In the genomic region with DNA sequence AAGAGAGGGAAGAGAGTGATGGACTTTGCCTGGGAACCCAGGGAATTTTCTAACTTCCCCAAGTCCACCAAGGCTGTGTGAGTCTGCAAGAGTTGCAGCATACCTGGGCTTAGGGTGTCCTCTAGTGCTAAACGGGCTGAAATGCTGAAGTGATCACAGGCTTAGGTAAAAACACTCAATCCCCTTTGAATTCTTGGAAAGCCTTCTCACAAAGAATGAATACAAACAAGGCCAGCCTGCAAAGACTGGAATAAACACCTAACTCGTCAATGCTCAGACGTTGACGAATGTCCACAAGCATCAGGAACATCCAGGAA, we compare ENCODE assay signal across 14 cellular contexts. TPM values are rescaled to one million over a fixed set of nuclear protein-coding genes. Genes with fewer than 3 reads are reported as not detected.
DNase-seq lines count a peak whose midpoint lies in the region; ATAC-seq and TF ChIP-seq lines count a peak whose summit lies in the region.
"Had no signal": no experiment of that assay in that cellular context is flagged by ENCODE, and none has a peak within 500 bp of the region (broad histone marks: within the 10 kb centered on the region; RNA-seq: fewer than 3 reads in every experiment).

No MANE protein-coding gene starts in this region.

- no peaks in the 10 kb centered on the region for H3F3A ChIP-seq in SK-N-SH (replicated peaks; ENCODE audit: insufficient read depth)

- H3K4me3 ChIP-seq in HEK293 (ENCODE audit: low read depth, low read length) (no peak overlapping the region), SK-N-SH (ENCODE audit: low read depth in 2 of 2, low read length in 1 of 2) (no peak overlapping the region), foreskin fibroblast (ENCODE audit: low read depth in 1 of 2, low read length in 2 of 2) (no peak overlapping the region), gastroesophageal sphincter (no peak overlapping the region)
- H3K4me3 ChIP-seq: coronary artery, heart right ventricle, right lobe of liver had no signal

- no peak overlapping the region for H3K4me2 ChIP-seq in SK-N-SH

- H2AFZ ChIP-seq in SK-N-SH (ENCODE audit: low read depth): no peak overlapping the region

- no peaks in the 10 kb centered on the region for H4K20me1 ChIP-seq in SK-N-SH (ENCODE audit: insufficient read depth)

- CTCF ChIA-PET in HEK293 (lab: Yijun Ruan, JAX): interaction anchor here (0.5 to 3.7 kb wide), 9 partner anchors 13 to 699 kb away, joined by 3 to 21 read pairs (median 4); no protein-coding TSS in a partner anchor
- CTCF ChIA-PET in SK-N-SH (lab: Yijun Ruan, JAX): interaction anchor here (1.5 kb wide), 1 partner anchor 438 kb away, joined by 4 read pairs; no protein-coding TSS in a partner anchor

- no peak overlapping the region for H3K9ac ChIP-seq in SK-N-SH

- 41% methylated on average over 4 of the region's 4 CpGs for WGBS in SK-N-SH (ENCODE audit: low lambda C conversion rate)
- 69 to 87% methylated on average over 3 to 4 of the region's 4 CpGs for WGBS in gastroesophageal sphincter (ENCODE audit: low coverage in 1 of 2), 2 donors

- no peak for TF ChIP-seq EP300 in SK-N-SH (IDR thresholded peaks at IDR 0.05; ENCODE audit: borderline replicate concordance in 1 of 2, low read depth in 1 of 2, low read length in 1 of 2)
- TF ChIP-seq EP300 in gastroesophageal sphincter (IDR thresholded peaks at IDR 0.05): no peak

- H3K4me1 ChIP-seq in HEK293 (ENCODE audit: control insufficient read depth, insufficient read depth, low read length) (no peaks in the 10 kb centered on the region), SK-N-SH (ENCODE audit: control insufficient read depth in 1 of 2, insufficient read depth in 2 of 2, low read depth in 1 of 2, low read length in 1 of 2) (no peaks in the 10 kb centered on the region), gastroesophageal sphincter (no peaks in the 10 kb centered on the region)
- H3K4me1 ChIP-seq: heart right ventricle, right lobe of liver had no signal

- no peaks in the 10 kb centered on the region for H3K27me3 ChIP-seq in SK-N-SH (ENCODE audit: insufficient read depth)
- no peaks in the 10 kb centered on the region for H3K27me3 ChIP-seq in gastroesophageal sphincter
- H3K27me3 ChIP-seq: right lobe of liver had no signal

- H3K79me2 ChIP-seq in SK-N-SH (ENCODE audit: insufficient read depth): no peaks in the 10 kb centered on the region

- ATAC-seq in gastroesophageal sphincter: no peak
- ATAC-seq: activated T-helper 17 cell treated with anti-CD3 and anti-CD28 coated beads, Interleukin-2, amount 50 U/mL, for 72 hours; heart right ventricle had no signal

- no peak overlapping the region for H3K27ac ChIP-seq in C4-2B
- H3K27ac ChIP-seq in HEK293 (ENCODE audit: extremely low read depth, low read depth, low read length): no peak overlapping the region
- no peak overlapping the region for H3K27ac ChIP-seq in SK-N-SH (ENCODE audit: low read depth in 2 of 2, low read length in 1 of 2)
- H3K27ac ChIP-seq in gastroesophageal sphincter: no peak overlapping the region
- H3K27ac ChIP-seq: coronary artery, heart right ventricle, right lobe of liver had no signal

- TF ChIP-seq POLR2A in gastroesophageal sphincter (IDR thresholded peaks at IDR 0.05): no peak

- H3K36me3 ChIP-seq in HEK293 (ENCODE audit: control insufficient read depth in 2 of 2, insufficient read depth in 1 of 2, low read length in 2 of 2) (no peaks in the 10 kb centered on the region), SK-N-SH (replicated peaks in 1 of 2; ENCODE audit: control insufficient read depth in 1 of 2, insufficient read depth in 2 of 2, low read length in 1 of 2) (no peaks in the 10 kb centered on the region), gastroesophageal sphincter (no peaks in the 10 kb centered on the region)
- H3K36me3 ChIP-seq: heart right ventricle, right lobe of liver had no signal

- no peaks in the 10 kb centered on the region for H3K9me3 ChIP-seq in HEK293 (ENCODE audit: control insufficient read depth, insufficient read depth, low read depth, low read length)
- peaks cover 6% of the 10 kb centered on the region; the same call in 1 of the 2 replicates for H3K9me3 ChIP-seq in SK-N-SH
- H3K9me3 ChIP-seq in gastroesophageal sphincter: peaks cover 0 to 27% (median 0%) of the 10 kb centered on the region in 3 donors
- H3K9me3 ChIP-seq: right lobe of liver had no signal

- peak; percentile 23 for TF ChIP-seq RAD21 in SK-N-SH (IDR thresholded peaks at IDR 0.05; ENCODE audit: low read length)

- TF ChIP-seq CTCF in C4-2B (conservative IDR thresholded peaks at IDR 0.05) (0 out of 2 replicates have a peak, but pooled peaks have one; percentile 8), HEK293 (tag by site-specific recombination; IDR thresholded peaks at IDR 0.05) (peak; percentile 52), SK-N-SH (IDR thresholded peaks at IDR 0.05) (no peak), foreskin fibroblast (IDR thresholded peaks at IDR 0.05; ENCODE audit: low read depth, low read length) (peak; percentile 24), gastroesophageal sphincter (IDR thresholded peaks at IDR 0.05) (no peak)

- POLR2A ChIA-PET in HEK293 (lab: Yijun Ruan, JAX): no interaction called here
- POLR2A ChIA-PET in SK-N-SH (lab: Yijun Ruan, JAX): no interaction called here

- H3K9me2 ChIP-seq in SK-N-SH: no peaks in the 10 kb centered on the region

- no peak for DNase-seq in SK-N-SH
- DNase-seq in foreskin fibroblast: peak in 1 of 2 donors; percentile 14
- DNase-seq in cerebellar cortex (ENCODE audit: low spot score): no peak
- no peak for DNase-seq in AG08396 (ENCODE audit: low spot score)
- no peak for DNase-seq in stimulated activated CD4-positive, alpha-beta T cell treated with anti-CD3 and anti-CD28 coated beads, Interleukin-1b, Interleukin-23, amount 100 ng/mL, for 48 hours
- DNase-seq: COR-L47, heart right ventricle, NCI-H1105, right lobe of liver had no signal

TF ChIP-seq in HEK293, 187 proteins besides CTCF, POLR2A, EP300 and RAD21:
- no peak for TF ChIP-seq ZNF221 (tag by site-specific recombination; IDR thresholded peaks at IDR 0.05; ENCODE audit: borderline replicate concordance)
- no peak for TF ChIP-seq ZNF394 (tag by site-specific recombination; IDR thresholded peaks at IDR 0.05; ENCODE audit: borderline replicate concordance)
- TF ChIP-seq ZNF416 (tag by site-specific recombination; IDR thresholded peaks at IDR 0.05): no peak
- TF ChIP-seq ZSCAN23 (tag by site-specific recombination; IDR thresholded peaks at IDR 0.05): no peak
- no peak for TF ChIP-seq ZNF138 (tag by site-specific recombination; IDR thresholded peaks at IDR 0.05; ENCODE audit: borderline replicate concordance)
- no peak for TF ChIP-seq OSR2 (tag by site-specific recombination; IDR thresholded peaks at IDR 0.05)
- TF ChIP-seq ZNF140 (tag by site-specific recombination; IDR thresholded peaks at IDR 0.05): no peak

TF ChIP-seq in SK-N-SH, 30 proteins besides CTCF, POLR2A, EP300 and RAD21 (continues in another document):
- no peak for TF ChIP-seq GABPA (IDR thresholded peaks at IDR 0.05; ENCODE audit: low read depth)
- no peak for TF ChIP-seq YY1 (IDR thresholded peaks at IDR 0.05; ENCODE audit: low read depth)
- TF ChIP-seq RFX5 (IDR thresholded peaks at IDR 0.05; ENCODE audit: low read length): no peak
- TF ChIP-seq SIN3A (IDR thresholded peaks at IDR 0.05; ENCODE audit: borderline replicate concordance, low read depth, low read length): no peak
- no peak for TF ChIP-seq ELF1 (IDR thresholded peaks at IDR 0.05)
- TF ChIP-seq EZH2phosphoT487 (IDR thresholded peaks at IDR 0.05; ENCODE audit: borderline replicate concordance, low read depth): no peak
- no peak for TF ChIP-seq TCF12 (IDR thresholded peaks at IDR 0.05)
- TF ChIP-seq, protein P1, sequence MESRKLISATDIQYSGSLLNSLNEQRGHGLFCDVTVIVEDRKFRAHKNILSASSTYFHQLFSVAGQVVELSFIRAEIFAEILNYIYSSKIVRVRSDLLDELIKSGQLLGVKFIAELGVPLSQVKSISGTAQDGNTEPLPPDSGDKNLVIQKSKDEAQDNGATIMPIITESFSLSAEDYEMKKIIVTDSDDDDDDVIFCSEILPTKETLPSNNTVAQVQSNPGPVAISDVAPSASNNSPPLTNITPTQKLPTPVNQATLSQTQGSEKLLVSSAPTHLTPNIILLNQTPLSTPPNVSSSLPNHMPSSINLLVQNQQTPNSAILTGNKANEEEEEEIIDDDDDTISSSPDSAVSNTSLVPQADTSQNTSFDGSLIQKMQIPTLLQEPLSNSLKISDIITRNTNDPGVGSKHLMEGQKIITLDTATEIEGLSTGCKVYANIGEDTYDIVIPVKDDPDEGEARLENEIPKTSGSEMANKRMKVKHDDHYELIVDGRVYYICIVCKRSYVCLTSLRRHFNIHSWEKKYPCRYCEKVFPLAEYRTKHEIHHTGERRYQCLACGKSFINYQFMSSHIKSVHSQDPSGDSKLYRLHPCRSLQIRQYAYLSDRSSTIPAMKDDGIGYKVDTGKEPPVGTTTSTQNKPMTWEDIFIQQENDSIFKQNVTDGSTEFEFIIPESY (IDR thresholded peaks at IDR 0.05; ENCODE audit: borderline replicate concordance, low read depth): no peak
- TF ChIP-seq, protein P2, sequence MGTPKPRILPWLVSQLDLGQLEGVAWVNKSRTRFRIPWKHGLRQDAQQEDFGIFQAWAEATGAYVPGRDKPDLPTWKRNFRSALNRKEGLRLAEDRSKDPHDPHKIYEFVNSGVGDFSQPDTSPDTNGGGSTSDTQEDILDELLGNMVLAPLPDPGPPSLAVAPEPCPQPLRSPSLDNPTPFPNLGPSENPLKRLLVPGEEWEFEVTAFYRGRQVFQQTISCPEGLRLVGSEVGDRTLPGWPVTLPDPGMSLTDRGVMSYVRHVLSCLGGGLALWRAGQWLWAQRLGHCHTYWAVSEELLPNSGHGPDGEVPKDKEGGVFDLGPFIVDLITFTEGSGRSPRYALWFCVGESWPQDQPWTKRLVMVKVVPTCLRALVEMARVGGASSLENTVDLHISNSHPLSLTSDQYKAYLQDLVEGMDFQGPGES (IDR thresholded peaks at IDR 0.05; ENCODE audit: low read depth, low read length): no peak
- no peak for TF ChIP-seq RCOR1 (IDR thresholded peaks at IDR 0.05; ENCODE audit: low read length)

RNA-seq across cellular contexts. Expression of a gene that starts 30.0 kb away (rescaled TPM):
- polyA plus RNA-seq in SK-N-SH (2012; rRNA removed): not detected in 2 replicates
- polyA plus RNA-seq in SK-N-SH (2012; cell fraction: cytosol; rRNA removed): not detected in 2 replicates
- polyA plus RNA-seq in SK-N-SH (2012; cell fraction: nucleus; rRNA removed): not detected in 2 replicates
- total RNA-seq in gastroesophageal sphincter: under 1 TPM in 1 of 4 donors, not detected in 3; 0.19 TPM
- total RNA-seq: activated T-helper 17 cell treated with anti-CD3 and anti-CD28 coated beads, Interleukin-2, amount 50 U/mL, for 72 hours had no signal

RNA-seq across cellular contexts. Expression of a gene that starts 51.5 kb away (rescaled TPM):
- not detected in 2 replicates for polyA plus RNA-seq in SK-N-SH (2012; rRNA removed)
- not detected in 2 replicates for polyA plus RNA-seq in SK-N-SH (2012; cell fraction: cytosol; rRNA removed)
- polyA plus RNA-seq in SK-N-SH (2012; cell fraction: nucleus; rRNA removed): not detected in 2 replicates
- total RNA-seq in gastroesophageal sphincter: not detected
- total RNA-seq: activated T-helper 17 cell treated with anti-CD3 and anti-CD28 coated beads, Interleukin-2, amount 50 U/mL, for 72 hours; heart right ventricle; right lobe of liver had no signal
- polyA plus RNA-seq: heart right ventricle had no signal

Comparison
In these comparisons a context has a peak if more than half of its experiments do, and no peak if none do; other contexts are left out.
1. CTCF ChIP-seq: peak in C4-2B (single experiment), HEK293 (single experiment) and foreskin fibroblast (single experiment); none in SK-N-SH (single experiment) and gastroesophageal sphincter (0 of 4).